Comparison of ENCODE assay signal across 5 cellular contexts in the genomic region with DNA sequence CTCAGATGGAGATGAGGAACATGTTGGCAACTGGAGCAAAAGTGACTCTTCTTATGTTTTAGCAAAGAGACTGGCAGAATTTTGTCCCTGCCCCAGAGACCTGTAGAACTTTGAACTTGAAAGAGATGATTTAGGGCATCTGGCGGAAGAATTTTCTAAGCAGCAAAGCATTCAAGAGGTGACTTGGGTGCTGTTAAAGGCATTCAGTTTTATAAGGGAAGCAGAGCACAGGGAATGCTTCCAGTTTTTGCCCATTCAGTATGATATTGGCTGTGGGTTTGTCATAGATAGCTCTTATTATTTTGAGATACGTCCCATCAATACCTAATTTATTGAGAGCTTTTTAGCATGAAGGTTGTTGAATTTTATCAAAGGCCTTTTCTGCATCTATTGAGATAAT. TPM values are rescaled to one million over a fixed set of nuclear protein-coding genes. Genes with fewer than 3 reads are reported as not detected.
"Had no signal": no experiment of that assay in that cellular context is flagged by ENCODE, and none has a peak within 500 bp of the region (broad histone marks: within the 10 kb centered on the region; RNA-seq: fewer than 3 reads in every experiment).

No MANE protein-coding gene starts in this region.

RNA-seq across cellular contexts. Expression of gene PEG3, which starts 11.8 kb away (rescaled TPM):
- total RNA-seq: HT-29, HT1080, IMR-90 had no signal
- polyA plus RNA-seq: IgD-negative memory B cell, IMR-90 had no signal

RNA-seq across cellular contexts. Expression of gene ZIM2, which starts 11.8 kb away (rescaled TPM):
- total RNA-seq: HT-29, HT1080, IMR-90, K562 had no signal
- polyA plus RNA-seq: IgD-negative memory B cell, IMR-90, K562 had no signal
